Comparison of ENCODE assay signal across 16 cellular contexts in genomic region chr2:55595536-55595935, GRCh38. TPM values are rescaled to one million over a fixed set of nuclear protein-coding genes. Genes with fewer than 3 reads are reported as not detected.
DNase-seq lines count a peak whose midpoint lies in the region; ATAC-seq, FAIRE-seq and TF ChIP-seq lines count a peak whose summit lies in the region.
"Had no signal": no experiment of that assay in that cellular context is flagged by ENCODE, and none has a peak within 500 bp of the region (broad histone marks: within the 10 kb centered on the region; RNA-seq: fewer than 3 reads in every experiment).

No MANE protein-coding gene starts in this region.

- H3K27ac ChIP-seq in K562 (ENCODE audit: extremely low read depth, low read depth, low read length) (no peak overlapping the region), mesenchymal stem cell (ENCODE audit: low read length, poor library complexity, severe bottlenecking) (no peak overlapping the region), gastroesophageal sphincter (peak overlapping the region in 1 of 4 donors; percentile 48)
- H3K27ac ChIP-seq: BLaER1 treated with 17β-estradiol and CSF1 and Interleukin-3, amounts not matched to agents 10 nM and 100 nM had no signal

- TF ChIP-seq RAD21 in K562 (CRISPR knock-in tag; conservative IDR thresholded peaks at IDR 0.05 in 1 of 2, IDR thresholded peaks at IDR 0.05 in 1 of 2), result no peak

- no peak overlapping the region for H4K8ac ChIP-seq in mesenchymal stem cell (ENCODE audit: low read length)

- POLR2A ChIA-PET in K562 (lab: Yijun Ruan, JAX), result interaction anchor here (0.8 to 1.2 kb wide), 2 partner anchors 9 to 14 kb away, joined by 3 to 5 read pairs; no protein-coding TSS in a partner anchor

- no peak overlapping the region for H3K4ac ChIP-seq in mesenchymal stem cell (ENCODE audit: low read depth in 1 of 2, low read length in 2 of 2)

- intact Hi-C loops in K562 (cut with micrococcal nuclease), result no loop called here

- H3K79me1 ChIP-seq in mesenchymal stem cell (replicated peaks; ENCODE audit: low read length, poor library complexity, severe bottlenecking), result peaks cover 20% of the 10 kb centered on the region

- no peak overlapping the region for H2AK5ac ChIP-seq in mesenchymal stem cell (ENCODE audit: low read length, severe bottlenecking)

- no peak overlapping the region for H2BK120ac ChIP-seq in mesenchymal stem cell (ENCODE audit: low read depth, low read length)

- H3K4me2 ChIP-seq in K562 (ENCODE audit: insufficient read depth, low read length) (no peak overlapping the region), mesenchymal stem cell (ENCODE audit: low read length, poor library complexity, severe bottlenecking) (no peak overlapping the region)
- H3K4me2 ChIP-seq: BLaER1 treated with 17β-estradiol and CSF1 and Interleukin-3, amounts not matched to agents 10 nM and 100 nM had no signal

- no TSS peak for BruUV-seq in K562 (replicated peaks; lab: Mats Ljungman, UMichigan)

- H2AFZ ChIP-seq in K562 (ENCODE audit: low read depth, low read length) (no peak overlapping the region), mesenchymal stem cell (ENCODE audit: low read depth, low read length) (no peak overlapping the region)

- H3K9ac ChIP-seq in K562 (ENCODE audit: insufficient read depth in 1 of 2, low read depth in 2 of 2, low read length in 2 of 2), result no peak overlapping the region
- H3K9ac ChIP-seq in mesenchymal stem cell (ENCODE audit: low read length), result no peak overlapping the region
- H3K9ac ChIP-seq: BLaER1 treated with 17β-estradiol and CSF1 and Interleukin-3, amounts not matched to agents 10 nM and 100 nM had no signal

- H3K14ac ChIP-seq in mesenchymal stem cell (ENCODE audit: low read length in 2 of 2), result no peak overlapping the region

- H3K4me1 ChIP-seq in K562 (replicated peaks in 1 of 2; ENCODE audit: control insufficient read depth in 2 of 2, insufficient read depth in 2 of 2, low read length in 2 of 2) (no peaks in the 10 kb centered on the region), mesenchymal stem cell (ENCODE audit: control insufficient read depth, insufficient read depth, low read depth, low read length) (peaks cover 2% of the 10 kb centered on the region), gastroesophageal sphincter (peaks cover 0 to 61% (median 0%) of the 10 kb centered on the region in 3 donors)

- no peak overlapping the region for H4K91ac ChIP-seq in mesenchymal stem cell (ENCODE audit: low read length)

- H3K9me3 ChIP-seq in K562 (replicated peaks; ENCODE audit: control insufficient read depth, insufficient read depth, low read depth, low read length), result no peaks in the 10 kb centered on the region
- H3K9me3 ChIP-seq in mesenchymal stem cell (ENCODE audit: control insufficient read depth, low read length), result no peaks in the 10 kb centered on the region
- no peaks in the 10 kb centered on the region for H3K9me3 ChIP-seq in gastroesophageal sphincter
- H3K9me3 ChIP-seq: BLaER1 treated with 17β-estradiol and CSF1 and Interleukin-3, amounts not matched to agents 10 nM and 100 nM had no signal

- H3K36me3 ChIP-seq in K562 (ENCODE audit: control insufficient read depth, insufficient read depth, low read length), result peaks cover 44% of the 10 kb centered on the region; the same call in 2 of the 3 replicates
- peaks cover 7 to 43% of the 10 kb centered on the region in 2 experiments for H3K36me3 ChIP-seq in mesenchymal stem cell (ENCODE audit: control insufficient read depth in 1 of 2, insufficient read depth in 2 of 2, low read depth in 1 of 2, low read length in 2 of 2)
- peaks cover 0 to 32% of the 10 kb centered on the region in 2 donors for H3K36me3 ChIP-seq in gastroesophageal sphincter

- ATAC-seq in K562 (no peak), gastroesophageal sphincter (no peak)

- TF ChIP-seq EP300 in K562 (IDR thresholded peaks at IDR 0.05; ENCODE audit: low read length), result no peak
- TF ChIP-seq EP300 in gastroesophageal sphincter (IDR thresholded peaks at IDR 0.05), result no peak

- H3K9me1 ChIP-seq in K562 (ENCODE audit: control insufficient read depth, insufficient read depth, low read length), result no peaks in the 10 kb centered on the region

- FAIRE-seq in G401.6 (lab: Jason Lieb, UNC) (peak; percentile 37), K562 (lab: Jason Lieb, UNC) (no peak)
- FAIRE-seq: GM12892 had no signal

- no peak overlapping the region for H2BK15ac ChIP-seq in mesenchymal stem cell (ENCODE audit: low read depth, poor library complexity, severe bottlenecking)

- TF ChIP-seq CTCF in K562 (IDR thresholded peaks at IDR 0.05 in 2 of 3, conservative IDR thresholded peaks at IDR 0.05 in 1 of 3; ENCODE audit: insufficient read depth in 2 of 3, low read depth in 1 of 3, low read length in 3 of 3) (no peak), fibroblast of villous mesenchyme (IDR thresholded peaks at IDR 0.05; ENCODE audit: insufficient read depth, low read depth, low read length) (no peak), gastroesophageal sphincter (IDR thresholded peaks at IDR 0.05) (no peak)

- H2BK5ac ChIP-seq in mesenchymal stem cell (ENCODE audit: low read depth, low read length, poor library complexity, severe bottlenecking), result no peak overlapping the region

- TF ChIP-seq POLR2A in K562 (conservative IDR thresholded peaks at IDR 0.05), result no peak
- no peak for TF ChIP-seq POLR2A in gastroesophageal sphincter (IDR thresholded peaks at IDR 0.05)

- H2BK12ac ChIP-seq in mesenchymal stem cell (ENCODE audit: low read length in 2 of 2), result no peak overlapping the region

- no peak overlapping the region for H3K18ac ChIP-seq in mesenchymal stem cell (ENCODE audit: low read depth in 1 of 2, low read length in 2 of 2)

- no peak overlapping the region for H3K4me3 ChIP-seq in K562
- H3K4me3 ChIP-seq in fibroblast of villous mesenchyme (ENCODE audit: low read depth, low read length), result no peak overlapping the region
- H3K4me3 ChIP-seq in mesenchymal stem cell (ENCODE audit: insufficient read depth in 1 of 2, low read depth in 1 of 2, low read length in 2 of 2), result no peak overlapping the region
- H3K4me3 ChIP-seq in gastroesophageal sphincter, result no peak overlapping the region
- H3K4me3 ChIP-seq: BLaER1 treated with 17β-estradiol and CSF1 and Interleukin-3, amounts not matched to agents 10 nM and 100 nM had no signal

- DNase-seq in K562 (ENCODE audit: extremely low read depth in 1 of 4, low spot score in 3 of 4) (no peak), fibroblast of villous mesenchyme (ENCODE audit: low read depth) (peak; percentile 78), mesenchymal stem cell (peak; percentile 18), hippocampal formation (lab: John Stamatoyannopoulos, UW) (no peak), activated T-cell treated with anti-CD3 and anti-CD28 coated beads for 4 hours (no peak)
- DNase-seq: 8988T; ACHN; CD4-positive, CD25-positive, alpha-beta regulatory T cell; DMS 273 treated with DMSO at 0.1 percent for 48 hours; DMS79; HCEC 1CT; IMR-90 had no signal

- H3K23ac ChIP-seq in mesenchymal stem cell (ENCODE audit: low read length in 2 of 2), result no peak overlapping the region

- in situ Hi-C loops in K562 (cut with MboI), result no loop called here

- H4K20me1 ChIP-seq in K562 (replicated peaks; ENCODE audit: control insufficient read depth, insufficient read depth, low read length), result no peaks in the 10 kb centered on the region

- H3K79me2 ChIP-seq in K562 (ENCODE audit: control insufficient read depth, insufficient read depth, low read length), result peaks cover 14% of the 10 kb centered on the region

- CTCF ChIA-PET in K562 (lab: Yijun Ruan, JAX; ENCODE audit: low intra/inter-chr PET ratio), result no interaction called here

- H3K27me3 ChIP-seq in K562 (ENCODE audit: control insufficient read depth in 2 of 2, insufficient read depth in 2 of 2, low read length in 2 of 2), result no peaks in the 10 kb centered on the region
- H3K27me3 ChIP-seq in mesenchymal stem cell (ENCODE audit: control insufficient read depth in 1 of 2, insufficient read depth in 1 of 2, low read length in 2 of 2), result no peaks in the 10 kb centered on the region
- H3K27me3 ChIP-seq in gastroesophageal sphincter, result no peaks in the 10 kb centered on the region
- H3K27me3 ChIP-seq: BLaER1 treated with 17β-estradiol and CSF1 and Interleukin-3, amounts not matched to agents 10 nM and 100 nM had no signal

TF ChIP-seq in K562, 482 proteins besides CTCF, POLR2A, EP300 and RAD21:
- TF ChIP-seq CEBPB (tag; IDR thresholded peaks at IDR 0.05), result peak; percentile 30; the same call in 1 of the 2 replicates
- no peak for TF ChIP-seq CREBBP (IDR thresholded peaks at IDR 0.05; ENCODE audit: low read depth, low read length)
- peak; percentile 10 for TF ChIP-seq RBM25 (IDR thresholded peaks at IDR 0.05; ENCODE audit: low read depth, low read length, severe bottlenecking)
- no peak for TF ChIP-seq POLR2B (IDR thresholded peaks at IDR 0.05; ENCODE audit: low read depth, partially characterized antibody)

RNA-seq across cellular contexts. Expression of gene PPP4R3B, which starts 21.9 kb away (rescaled TPM):
- 40.4 and 120 TPM in 2 replicates for total RNA-seq in K562 (2011; cell fraction: chromatin; rRNA removed; ENCODE audit: low replicate concordance)
- 17.2 and 19.1 TPM in 2 replicates for total RNA-seq in K562 (2011; cell fraction: nucleolus; rRNA removed)
- 40.8 and 59.5 TPM in 2 replicates for total RNA-seq in K562 (2011; cell fraction: nucleoplasm; rRNA removed)
- total RNA-seq in K562 (2014; rRNA removed) (35.3 and 43.5 TPM in 2 replicates), K562 (2014; rRNA removed; fragmentation: Illumina TruSeq; extraction: Trizol) (51.6 and 57.3 TPM in 2 replicates), K562 (2015; rRNA removed; fragmentation: Illumina TruSeq; extraction: Trizol) (50.3 and 59.2 TPM in 2 replicates), K562 (2021) (43.6 and 50.1 TPM in 2 replicates), fibroblast of villous mesenchyme (34.1 and 47.5 TPM in 2 replicates), gastroesophageal sphincter (100 to 1,000 TPM in 2 of 4 donors, 10 to 100 TPM in 2; 89.7 to 114 (median 97.6) TPM)
- polyA plus RNA-seq in K562 (2011; rRNA removed) (31.1 and 41.9 TPM in 2 replicates), K562 (2014; fragmentation: Illumina TruSeq; extraction: Trizol) (45.0 and 48.2 TPM in 2 replicates), K562 (2014; fragmentation: Nextera tagmentation; extraction: Ambion mirVana) (10 to 100 TPM; 13.2 to 15.7 TPM), K562 (2014; rRNA removed) (35.2 and 35.6 TPM in 2 replicates)
- polyA plus RNA-seq in K562 (2011; cell fraction: cytosol; rRNA removed), result 10.5 and 16.0 TPM in 2 replicates
- polyA plus RNA-seq in K562 (2011; cell fraction: nucleus; rRNA removed), result 16.6 and 21.7 TPM in 2 replicates
- polyA plus RNA-seq in K562 (2012), result 32.9 and 35.6 TPM in 2 replicates
- polyA minus RNA-seq in K562 (2011; rRNA and poly(A)+ RNA removed), result 51.3 and 56.4 TPM in 2 replicates
- 22.6 and 27.6 TPM in 2 replicates for polyA minus RNA-seq in K562 (2011; cell fraction: cytosol; rRNA and poly(A)+ RNA removed)
- 23.6 and 43.3 TPM in 2 replicates for polyA minus RNA-seq in K562 (2011; cell fraction: nucleus; rRNA and poly(A)+ RNA removed)
- 21.6 TPM for polyA plus RNA-seq in mesenchymal stem cell (2013, experiment 1 of 2)
- 22.2 TPM for polyA plus RNA-seq in mesenchymal stem cell (2013, experiment 2 of 2)

Comparison
In these comparisons a context has a peak if more than half of its experiments do, and no peak if none do; other contexts are left out.
1. DNase-seq: peak in fibroblast of villous mesenchyme (single experiment) and mesenchymal stem cell (single experiment); none in K562 (0 of 4), hippocampal formation (0 of 2) and activated T-cell treated with anti-CD3 and anti-CD28 coated beads for 4 hours (single experiment).